Comparison of ENCODE assay signal across 16 cellular contexts in the genomic region with DNA sequence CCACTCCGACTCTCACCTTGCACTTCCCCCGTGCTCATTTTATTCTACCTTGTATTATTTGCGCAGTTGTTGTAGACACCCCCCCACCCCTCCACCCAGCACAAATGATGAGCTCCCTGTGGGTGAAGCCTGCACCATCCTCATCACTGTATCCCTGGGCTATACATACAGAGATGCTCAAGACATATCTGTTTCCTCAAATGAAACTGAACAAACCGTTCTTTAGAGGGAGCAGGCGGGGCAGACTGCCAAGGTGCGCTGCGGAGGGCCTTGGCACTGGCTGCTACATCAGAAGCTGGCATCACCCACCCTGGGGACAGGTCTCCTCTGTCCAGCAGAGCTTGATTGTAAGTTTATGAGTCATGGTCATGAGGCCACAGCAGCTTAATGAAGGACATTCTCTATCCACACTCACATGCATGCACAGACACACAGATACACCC. TPM values are rescaled to one million over a fixed set of nuclear protein-coding genes. Genes with fewer than 3 reads are reported as not detected.
DNase-seq lines count a peak whose midpoint lies in the region; ATAC-seq and TF ChIP-seq lines count a peak whose summit lies in the region.
"Had no signal": no experiment of that assay in that cellular context is flagged by ENCODE, and none has a peak within 500 bp of the region (broad histone marks: within the 10 kb centered on the region; RNA-seq: fewer than 3 reads in every experiment).

No MANE protein-coding gene starts in this region.

- no peaks in the 10 kb centered on the region for H3K9me3 Mint-ChIP-seq in progenitor cell of endocrine pancreas (ENCODE audit: low read depth)
- H3K9me3 Mint-ChIP-seq: HFFc6, natural killer cell had no signal

- intact Hi-C loops in heart right ventricle (cut with DNase I) = loop anchor here in 1 of 10 donors (5.0 kb wide), 1 partner anchor 48 kb away; no protein-coding TSS in a partner anchor

- H3K27ac ChIP-seq in BLaER1 = no peak overlapping the region
- H3K27ac ChIP-seq in heart right ventricle = peak overlapping the region; percentile 47 to 88 (median 86)

- no peaks in the 10 kb centered on the region for H3K9me3 ChIP-seq in BLaER1
- H3K9me3 ChIP-seq in heart right ventricle = no peaks in the 10 kb centered on the region
- H3K9me3 ChIP-seq: Peyer's patch, spleen had no signal

- H3K4me1 ChIP-seq in BLaER1 = peaks cover 100% of the 10 kb centered on the region
- peaks cover 32 to 99% (median 81%) of the 10 kb centered on the region in 9 donors for H3K4me1 ChIP-seq in heart right ventricle

- ATAC-seq in heart right ventricle (peak; percentile 21 to 80 (median 54)), GM19035 (IDR thresholded peaks at IDR 0.05; ENCODE audit: unreplicated experiment) (no peak)
- ATAC-seq: natural killer cell had no signal

- no peaks in the 10 kb centered on the region for H3K36me3 ChIP-seq in BLaER1
- no peaks in the 10 kb centered on the region for H3K36me3 ChIP-seq in heart right ventricle
- H3K36me3 ChIP-seq: Peyer's patch, spleen had no signal

- no peaks in the 10 kb centered on the region for H3K36me3 Mint-ChIP-seq in progenitor cell of endocrine pancreas (ENCODE audit: insufficient read depth)
- H3K36me3 Mint-ChIP-seq: natural killer cell had no signal

- H3K9ac ChIP-seq in BLaER1 = no peak overlapping the region

- WGBS in heart right ventricle, 2 donors = 59 to 69% methylated on average over 7 of the region's 7 CpGs

- peak overlapping the region; percentile 39 for H3K27ac Mint-ChIP-seq in progenitor cell of endocrine pancreas
- H3K27ac Mint-ChIP-seq: HFFc6, natural killer cell had no signal

- no peaks in the 10 kb centered on the region for H4K20me1 ChIP-seq in BLaER1

- peak overlapping the region; percentile 89 for H3K4me2 ChIP-seq in BLaER1

- no peak overlapping the region for H3K4me3 Mint-ChIP-seq in progenitor cell of endocrine pancreas (ENCODE audit: low read depth)
- H3K4me3 Mint-ChIP-seq: HFFc6, natural killer cell had no signal

- no peaks in the 10 kb centered on the region for H3K27me3 Mint-ChIP-seq in progenitor cell of endocrine pancreas

- H3K27me3 ChIP-seq in BLaER1 = no peaks in the 10 kb centered on the region
- H3K27me3 ChIP-seq in heart right ventricle = no peaks in the 10 kb centered on the region
- H3K27me3 ChIP-seq: Peyer's patch, spleen had no signal

- H3K4me3 ChIP-seq in BLaER1 (no peak overlapping the region), heart right ventricle (no peak overlapping the region)
- H3K4me3 ChIP-seq: Peyer's patch, spleen had no signal

- peaks cover 40% of the 10 kb centered on the region for H3K4me1 Mint-ChIP-seq in progenitor cell of endocrine pancreas (ENCODE audit: low read depth)
- H3K4me1 Mint-ChIP-seq: natural killer cell had no signal

- peak in 38 of 56 donors; percentile 24 to 89 (median 54) for DNase-seq in amygdala (lab: John Stamatoyannopoulos, UW)
- peak; percentile 71 to 81 for DNase-seq in heart right ventricle
- DNase-seq in progenitor cell of endocrine pancreas (ENCODE audit: low spot score, unreplicated experiment) = no peak
- no peak for DNase-seq in AG20443 (ENCODE audit: low spot score)
- DNase-seq in NCI-H1105 treated with DMSO at 0.1 percent for 48 hours (lab: John Stamatoyannopoulos, UW) = no peak
- DNase-seq in NCI-H2171 treated with DMSO at 0.1 percent for 48 hours (lab: John Stamatoyannopoulos, UW) = no peak
- DNase-seq: activated CD4-positive, alpha-beta T cell treated with anti-CD3 and anti-CD28 coated beads, Interleukin-2, amount 50 U/mL, for 1 hour; HFFc6; natural killer cell; NCI-H524; T-helper 2 cell had no signal

- peak in 1 of 9 donors; percentile 0 for TF ChIP-seq CTCF in heart right ventricle (IDR thresholded peaks at IDR 0.05)
- TF ChIP-seq CTCF in progenitor cell of endocrine pancreas (IDR thresholded peaks at IDR 0.05; ENCODE audit: unreplicated experiment) = no peak

RNA-seq across cellular contexts. Expression of a gene that starts 29.0 kb away (rescaled TPM):
- total RNA-seq in heart right ventricle (100 to 1,000 TPM; 117 to 245 (median 206) TPM), progenitor cell of endocrine pancreas (33.8 and 35.9 TPM in 2 replicates)
- 10 to 100 TPM; 37.2 to 85.2 TPM for polyA plus RNA-seq in heart right ventricle
- total RNA-seq: glomerular endothelial cell, natural killer cell had no signal

Comparison
In these comparisons a context has a peak if more than half of its experiments do, and no peak if none do; other contexts are left out.
1. DNase-seq: peak in amygdala (38 of 56) and heart right ventricle (2 of 2); none in progenitor cell of endocrine pancreas (single experiment), AG20443 (single experiment), NCI-H1105 treated with DMSO at 0.1 percent for 48 hours (single experiment) and NCI-H2171 treated with DMSO at 0.1 percent for 48 hours (single experiment).